ENCODE assay signal across 8 cellular contexts in the genomic region with DNA sequence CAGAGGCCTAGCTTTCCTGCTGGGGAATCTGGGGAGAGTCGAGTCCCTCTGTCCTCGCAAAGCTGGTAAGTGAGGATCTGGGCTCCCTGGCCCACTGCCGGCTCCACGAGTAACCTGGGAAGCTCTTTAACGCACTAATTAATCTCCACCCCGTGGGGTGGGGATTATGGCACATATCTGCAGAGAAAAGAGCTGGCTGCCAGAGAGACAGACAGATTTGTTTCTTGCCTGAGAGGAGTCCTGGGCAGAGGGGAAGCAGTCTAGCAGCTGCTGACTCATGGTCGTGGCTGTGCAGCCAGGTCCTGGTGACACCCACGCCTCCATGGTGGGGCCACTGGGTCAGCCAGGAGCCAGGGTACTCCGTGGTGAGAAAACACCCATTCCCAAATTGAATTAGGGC. TPM values are rescaled to one million over a fixed set of nuclear protein-coding genes. Genes with fewer than 3 reads are reported as not detected.
DNase-seq lines count a peak whose midpoint lies in the region; ATAC-seq, FAIRE-seq and TF ChIP-seq lines count a peak whose summit lies in the region.

No MANE protein-coding gene starts in this region.

- H3K27ac Mint-ChIP-seq in type B pancreatic cell (peak overlapping the region; percentile 76), endothelial cell (ENCODE audit: unreplicated experiment) (no peak overlapping the region)

- no peaks in the 10 kb centered on the region for H3K27me3 ChIP-seq in bronchial epithelial cell (ENCODE audit: control insufficient read depth, insufficient read depth, low read length)

- no peak for FAIRE-seq in bronchial epithelial cell (lab: Jason Lieb, UNC)

- no peak for TF ChIP-seq CTCF in bronchial epithelial cell (IDR thresholded peaks at IDR 0.05; ENCODE audit: insufficient read depth, low read length, severe bottlenecking)
- no peak for TF ChIP-seq CTCF in type B pancreatic cell (conservative IDR thresholded peaks at IDR 0.05)
- TF ChIP-seq CTCF in endothelial cell (IDR thresholded peaks at IDR 0.05; ENCODE audit: unreplicated experiment), result no peak

- peaks cover 40% of the 10 kb centered on the region for H3K4me1 Mint-ChIP-seq in type B pancreatic cell (ENCODE audit: unreplicated experiment)
- peaks cover 3% of the 10 kb centered on the region for H3K4me1 Mint-ChIP-seq in endothelial cell (ENCODE audit: unreplicated experiment)

- no peaks in the 10 kb centered on the region for H3K9me3 Mint-ChIP-seq in type B pancreatic cell
- H3K9me3 Mint-ChIP-seq in endothelial cell (ENCODE audit: unreplicated experiment), result no peaks in the 10 kb centered on the region

- DNase-seq in LHCN-M2 (ENCODE audit: low read depth) (peak; percentile 51), bronchial epithelial cell (ENCODE audit: low read depth) (peak; percentile 58), kidney tubule cell (ENCODE audit: low spot score) (peak; percentile 78), type B pancreatic cell (ENCODE audit: extremely low spot score, unreplicated experiment) (no peak), activated gamma-delta T cell (lab: John Stamatoyannopoulos, UW) (no peak), endothelial cell (ENCODE audit: low spot score) (no peak)
- DNase-seq in effector CD8-positive, alpha-beta T cell (lab: John Stamatoyannopoulos, UW), result no peak

- H3K27me3 Mint-ChIP-seq in type B pancreatic cell (no peaks in the 10 kb centered on the region), endothelial cell (ENCODE audit: unreplicated experiment) (peaks cover 2% of the 10 kb centered on the region)

- ATAC-seq in GM21825 (IDR thresholded peaks at IDR 0.05; ENCODE audit: unreplicated experiment), result no peak

- H3K36me3 ChIP-seq in bronchial epithelial cell (ENCODE audit: control insufficient read depth, insufficient read depth, low read length), result no peaks in the 10 kb centered on the region

- peak overlapping the region; percentile 28 for H3K4me3 Mint-ChIP-seq in type B pancreatic cell
- no peak overlapping the region for H3K4me3 Mint-ChIP-seq in endothelial cell (ENCODE audit: unreplicated experiment)

- H3K36me3 Mint-ChIP-seq in type B pancreatic cell, result no peaks in the 10 kb centered on the region
- no peaks in the 10 kb centered on the region for H3K36me3 Mint-ChIP-seq in endothelial cell (ENCODE audit: low read depth, unreplicated experiment)

- no peak overlapping the region for H3K4me3 ChIP-seq in bronchial epithelial cell (ENCODE audit: low read depth, low read length)

RNA-seq across cellular contexts. Expression of gene SORCS2, which starts 14.0 kb away (rescaled TPM):
- total RNA-seq in LHCN-M2 (2014; rRNA removed) (0.52 and 0.90 TPM in 2 replicates), bronchial epithelial cell (under 0.01 and 1.0 TPM in 2 replicates), type B pancreatic cell (ENCODE audit: low replicate concordance) (13.4 and 24.0 TPM in 2 replicates), endothelial cell (ENCODE audit: unreplicated experiment) (1.3 TPM)
- polyA plus RNA-seq in LHCN-M2 (2012), result 1.7 TPM

Comparison
In these comparisons a context has a peak if more than half of its experiments do, and no peak if none do; other contexts are left out.
1. DNase-seq: peak in LHCN-M2 (single experiment), bronchial epithelial cell (single experiment) and kidney tubule cell (single experiment); none in type B pancreatic cell (single experiment), activated gamma-delta T cell (single experiment), endothelial cell (single experiment) and effector CD8-positive, alpha-beta T cell (single experiment).